ENCODE assay signal across 1 cellular context in the genomic region with DNA sequence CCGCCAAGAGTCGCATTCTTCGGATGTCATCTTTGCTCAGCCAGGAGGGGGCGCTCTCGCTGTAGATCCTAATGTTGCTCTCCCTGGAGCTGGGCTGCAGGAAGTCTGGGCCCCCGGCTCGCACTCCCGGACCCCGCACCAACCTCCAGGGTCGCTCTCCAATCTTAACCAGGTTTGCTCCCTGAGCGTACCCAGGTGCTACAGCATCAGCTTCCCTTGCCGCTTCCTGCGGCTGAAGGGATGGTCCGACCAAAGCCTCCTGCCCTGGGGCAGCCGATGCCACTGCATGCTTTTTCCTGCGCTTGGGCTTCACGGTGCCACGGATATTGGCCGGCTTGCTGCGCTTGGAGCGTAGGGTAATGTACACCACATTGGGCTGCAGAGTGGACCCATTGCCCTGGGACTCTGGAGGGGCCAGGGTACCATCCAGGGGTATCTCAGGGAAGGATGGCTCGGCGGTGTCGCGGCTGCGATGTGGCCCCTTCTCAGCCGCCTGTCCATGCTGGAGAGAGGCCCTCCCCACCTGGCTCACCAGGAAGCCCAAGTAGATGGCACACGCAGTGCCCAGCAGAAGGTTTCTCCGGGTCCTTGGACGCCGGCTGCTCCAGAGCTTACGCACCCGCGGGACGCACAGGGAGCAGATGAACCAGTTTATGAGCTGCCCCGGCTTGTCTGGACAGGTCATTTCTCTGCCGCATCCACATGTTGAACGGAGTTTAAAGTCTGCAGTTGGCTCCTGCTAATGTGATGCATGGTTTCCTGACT.
TF ChIP-seq lines count a peak whose summit lies in the region.

No MANE protein-coding gene starts in this region.

TF ChIP-seq in HepG2, 621 proteins besides CTCF, POLR2A, EP300 and RAD21 (continued from another document and continues in another):
- TF ChIP-seq, protein P1, sequence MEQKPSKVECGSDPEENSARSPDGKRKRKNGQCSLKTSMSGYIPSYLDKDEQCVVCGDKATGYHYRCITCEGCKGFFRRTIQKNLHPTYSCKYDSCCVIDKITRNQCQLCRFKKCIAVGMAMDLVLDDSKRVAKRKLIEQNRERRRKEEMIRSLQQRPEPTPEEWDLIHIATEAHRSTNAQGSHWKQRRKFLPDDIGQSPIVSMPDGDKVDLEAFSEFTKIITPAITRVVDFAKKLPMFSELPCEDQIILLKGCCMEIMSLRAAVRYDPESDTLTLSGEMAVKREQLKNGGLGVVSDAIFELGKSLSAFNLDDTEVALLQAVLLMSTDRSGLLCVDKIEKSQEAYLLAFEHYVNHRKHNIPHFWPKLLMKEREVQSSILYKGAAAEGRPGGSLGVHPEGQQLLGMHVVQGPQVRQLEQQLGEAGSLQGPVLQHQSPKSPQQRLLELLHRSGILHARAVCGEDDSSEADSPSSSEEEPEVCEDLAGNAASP (CRISPR knock-in tag; IDR thresholded peaks at IDR 0.05; ENCODE audit: borderline replicate concordance): no peak; the same call in 1 of the 2 replicates
- TF ChIP-seq TCF7L2 (IDR thresholded peaks at IDR 0.05; ENCODE audit: low read depth, low read length): no peak
- TF ChIP-seq ZNF432 (CRISPR knock-in tag; IDR thresholded peaks at IDR 0.05; ENCODE audit: borderline replicate concordance): no peak
- no peak for TF ChIP-seq ZBTB7B (CRISPR knock-in tag; IDR thresholded peaks at IDR 0.05)
- TF ChIP-seq NFRKB (IDR thresholded peaks at IDR 0.05): no peak
- TF ChIP-seq, protein P2, sequence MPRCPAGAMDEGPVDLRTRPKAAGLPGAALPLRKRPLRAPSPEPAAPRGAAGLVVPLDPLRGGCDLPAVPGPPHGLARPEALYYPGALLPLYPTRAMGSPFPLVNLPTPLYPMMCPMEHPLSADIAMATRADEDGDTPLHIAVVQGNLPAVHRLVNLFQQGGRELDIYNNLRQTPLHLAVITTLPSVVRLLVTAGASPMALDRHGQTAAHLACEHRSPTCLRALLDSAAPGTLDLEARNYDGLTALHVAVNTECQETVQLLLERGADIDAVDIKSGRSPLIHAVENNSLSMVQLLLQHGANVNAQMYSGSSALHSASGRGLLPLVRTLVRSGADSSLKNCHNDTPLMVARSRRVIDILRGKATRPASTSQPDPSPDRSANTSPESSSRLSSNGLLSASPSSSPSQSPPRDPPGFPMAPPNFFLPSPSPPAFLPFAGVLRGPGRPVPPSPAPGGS (CRISPR knock-in tag; IDR thresholded peaks at IDR 0.05): peak; percentile 60; the same call in 1 of the 2 replicates
- TF ChIP-seq KDM1A (CRISPR knock-in tag; IDR thresholded peaks at IDR 0.05): peak; percentile 68
- TF ChIP-seq, protein P3, sequence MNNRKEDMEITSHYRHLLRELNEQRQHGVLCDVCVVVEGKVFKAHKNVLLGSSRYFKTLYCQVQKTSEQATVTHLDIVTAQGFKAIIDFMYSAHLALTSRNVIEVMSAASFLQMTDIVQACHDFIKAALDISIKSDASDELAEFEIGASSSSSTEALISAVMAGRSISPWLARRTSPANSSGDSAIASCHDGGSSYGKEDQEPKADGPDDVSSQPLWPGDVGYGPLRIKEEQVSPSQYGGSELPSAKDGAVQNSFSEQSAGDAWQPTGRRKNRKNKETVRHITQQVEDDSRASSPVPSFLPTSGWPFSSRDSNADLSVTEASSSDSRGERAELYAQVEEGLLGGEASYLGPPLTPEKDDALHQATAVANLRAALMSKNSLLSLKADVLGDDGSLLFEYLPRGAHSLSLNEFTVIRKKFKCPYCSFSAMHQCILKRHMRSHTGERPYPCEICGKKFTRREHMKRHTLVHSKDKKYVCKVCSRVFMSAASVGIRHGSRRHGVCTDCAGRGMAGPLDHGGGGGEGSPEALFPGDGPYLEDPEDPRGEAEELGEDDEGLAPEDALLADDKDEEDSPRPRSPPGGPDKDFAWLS (CRISPR knock-in tag; IDR thresholded peaks at IDR 0.05; ENCODE audit: borderline replicate concordance): peak; percentile 85; the same call in 1 of the 2 replicates
- TF ChIP-seq ZNF207 (IDR thresholded peaks at IDR 0.05; ENCODE audit: borderline replicate concordance): no peak
- TF ChIP-seq AKAP8 (CRISPR knock-in tag; IDR thresholded peaks at IDR 0.05): no peak
- TF ChIP-seq, protein P4, sequence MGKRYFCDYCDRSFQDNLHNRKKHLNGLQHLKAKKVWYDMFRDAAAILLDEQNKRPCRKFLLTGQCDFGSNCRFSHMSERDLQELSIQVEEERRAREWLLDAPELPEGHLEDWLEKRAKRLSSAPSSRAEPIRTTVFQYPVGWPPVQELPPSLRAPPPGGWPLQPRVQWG (CRISPR knock-in tag; IDR thresholded peaks at IDR 0.05; ENCODE audit: borderline replicate concordance, low read depth): no peak
- TF ChIP-seq SPEN (CRISPR knock-in tag; IDR thresholded peaks at IDR 0.05; ENCODE audit: low read depth): no peak
- TF ChIP-seq, protein P5, sequence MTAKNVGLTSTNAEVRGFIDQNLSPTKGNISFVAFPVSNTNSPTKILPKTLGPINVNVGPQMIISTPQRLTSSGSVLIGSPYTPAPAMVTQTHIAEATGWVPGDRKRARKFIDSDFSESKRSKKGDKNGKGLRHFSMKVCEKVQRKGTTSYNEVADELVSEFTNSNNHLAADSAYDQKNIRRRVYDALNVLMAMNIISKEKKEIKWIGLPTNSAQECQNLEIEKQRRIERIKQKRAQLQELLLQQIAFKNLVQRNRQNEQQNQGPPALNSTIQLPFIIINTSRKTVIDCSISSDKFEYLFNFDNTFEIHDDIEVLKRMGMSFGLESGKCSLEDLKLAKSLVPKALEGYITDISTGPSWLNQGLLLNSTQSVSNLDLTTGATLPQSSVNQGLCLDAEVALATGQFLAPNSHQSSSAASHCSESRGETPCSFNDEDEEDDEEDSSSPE (CRISPR knock-in tag; IDR thresholded peaks at IDR 0.05): no peak
- TF ChIP-seq, protein P6, sequence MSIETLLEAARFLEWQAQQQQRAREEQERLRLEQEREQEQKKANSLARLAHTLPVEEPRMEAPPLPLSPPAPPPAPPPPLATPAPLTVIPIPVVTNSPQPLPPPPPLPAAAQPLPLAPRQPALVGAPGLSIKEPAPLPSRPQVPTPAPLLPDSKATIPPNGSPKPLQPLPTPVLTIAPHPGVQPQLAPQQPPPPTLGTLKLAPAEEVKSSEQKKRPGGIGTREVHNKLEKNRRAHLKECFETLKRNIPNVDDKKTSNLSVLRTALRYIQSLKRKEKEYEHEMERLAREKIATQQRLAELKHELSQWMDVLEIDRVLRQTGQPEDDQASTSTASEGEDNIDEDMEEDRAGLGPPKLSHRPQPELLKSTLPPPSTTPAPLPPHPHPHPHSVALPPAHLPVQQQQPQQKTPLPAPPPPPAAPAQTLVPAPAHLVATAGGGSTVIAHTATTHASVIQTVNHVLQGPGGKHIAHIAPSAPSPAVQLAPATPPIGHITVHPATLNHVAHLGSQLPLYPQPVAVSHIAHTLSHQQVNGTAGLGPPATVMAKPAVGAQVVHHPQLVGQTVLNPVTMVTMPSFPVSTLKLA (IDR thresholded peaks at IDR 0.05): no peak
- TF ChIP-seq ZNF263 (CRISPR knock-in tag; IDR thresholded peaks at IDR 0.05): 0 out of 2 replicates have a peak, but pooled peaks have one; percentile 34
- TF ChIP-seq, protein P7, sequence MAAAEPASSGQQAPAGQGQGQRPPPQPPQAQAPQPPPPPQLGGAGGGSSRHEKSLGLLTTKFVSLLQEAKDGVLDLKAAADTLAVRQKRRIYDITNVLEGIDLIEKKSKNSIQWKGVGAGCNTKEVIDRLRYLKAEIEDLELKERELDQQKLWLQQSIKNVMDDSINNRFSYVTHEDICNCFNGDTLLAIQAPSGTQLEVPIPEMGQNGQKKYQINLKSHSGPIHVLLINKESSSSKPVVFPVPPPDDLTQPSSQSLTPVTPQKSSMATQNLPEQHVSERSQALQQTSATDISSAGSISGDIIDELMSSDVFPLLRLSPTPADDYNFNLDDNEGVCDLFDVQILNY (CRISPR knock-in tag; conservative IDR thresholded peaks at IDR 0.05): no peak
- TF ChIP-seq HOXD1 (CRISPR knock-in tag; IDR thresholded peaks at IDR 0.05): no peak
- TF ChIP-seq, protein P8, sequence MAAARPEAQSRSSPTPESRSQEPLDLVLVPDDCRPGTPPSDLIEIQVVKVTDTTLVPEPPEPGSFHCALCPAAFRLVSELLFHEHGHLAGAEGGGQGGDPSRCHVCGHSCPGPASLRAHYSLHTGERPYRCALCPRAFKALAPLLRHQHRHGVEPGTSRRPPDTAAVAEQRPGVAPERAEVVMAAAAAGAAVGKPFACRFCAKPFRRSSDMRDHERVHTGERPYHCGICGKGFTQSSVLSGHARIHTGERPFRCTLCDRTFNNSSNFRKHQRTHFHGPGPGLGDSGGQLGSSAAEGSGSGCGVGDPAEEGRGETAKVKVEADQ (CRISPR knock-in tag; IDR thresholded peaks at IDR 0.05; ENCODE audit: borderline replicate concordance): peak; percentile 41; the same call in 1 of the 2 replicates
- TF ChIP-seq SRSF4 (IDR thresholded peaks at IDR 0.05; ENCODE audit: low read depth, low read length, poor library complexity, severe bottlenecking): no peak
- TF ChIP-seq, protein P9, sequence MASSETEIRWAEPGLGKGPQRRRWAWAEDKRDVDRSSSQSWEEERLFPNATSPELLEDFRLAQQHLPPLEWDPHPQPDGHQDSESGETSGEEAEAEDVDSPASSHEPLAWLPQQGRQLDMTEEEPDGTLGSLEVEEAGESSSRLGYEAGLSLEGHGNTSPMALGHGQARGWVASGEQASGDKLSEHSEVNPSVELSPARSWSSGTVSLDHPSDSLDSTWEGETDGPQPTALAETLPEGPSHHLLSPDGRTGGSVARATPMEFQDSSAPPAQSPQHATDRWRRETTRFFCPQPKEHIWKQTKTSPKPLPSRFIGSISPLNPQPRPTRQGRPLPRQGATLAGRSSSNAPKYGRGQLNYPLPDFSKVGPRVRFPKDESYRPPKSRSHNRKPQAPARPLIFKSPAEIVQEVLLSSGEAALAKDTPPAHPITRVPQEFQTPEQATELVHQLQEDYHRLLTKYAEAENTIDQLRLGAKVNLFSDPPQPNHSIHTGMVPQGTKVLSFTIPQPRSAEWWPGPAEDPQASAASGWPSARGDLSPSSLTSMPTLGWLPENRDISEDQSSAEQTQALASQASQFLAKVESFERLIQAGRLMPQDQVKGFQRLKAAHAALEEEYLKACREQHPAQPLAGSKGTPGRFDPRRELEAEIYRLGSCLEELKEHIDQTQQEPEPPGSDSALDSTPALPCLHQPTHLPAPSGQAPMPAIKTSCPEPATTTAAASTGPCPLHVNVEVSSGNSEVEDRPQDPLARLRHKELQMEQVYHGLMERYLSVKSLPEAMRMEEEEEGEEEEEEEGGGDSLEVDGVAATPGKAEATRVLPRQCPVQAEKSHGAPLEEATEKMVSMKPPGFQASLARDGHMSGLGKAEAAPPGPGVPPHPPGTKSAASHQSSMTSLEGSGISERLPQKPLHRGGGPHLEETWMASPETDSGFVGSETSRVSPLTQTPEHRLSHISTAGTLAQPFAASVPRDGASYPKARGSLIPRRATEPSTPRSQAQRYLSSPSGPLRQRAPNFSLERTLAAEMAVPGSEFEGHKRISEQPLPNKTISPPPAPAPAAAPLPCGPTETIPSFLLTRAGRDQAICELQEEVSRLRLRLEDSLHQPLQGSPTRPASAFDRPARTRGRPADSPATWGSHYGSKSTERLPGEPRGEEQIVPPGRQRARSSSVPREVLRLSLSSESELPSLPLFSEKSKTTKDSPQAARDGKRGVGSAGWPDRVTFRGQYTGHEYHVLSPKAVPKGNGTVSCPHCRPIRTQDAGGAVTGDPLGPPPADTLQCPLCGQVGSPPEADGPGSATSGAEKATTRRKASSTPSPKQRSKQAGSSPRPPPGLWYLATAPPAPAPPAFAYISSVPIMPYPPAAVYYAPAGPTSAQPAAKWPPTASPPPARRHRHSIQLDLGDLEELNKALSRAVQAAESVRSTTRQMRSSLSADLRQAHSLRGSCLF (CRISPR knock-in tag; IDR thresholded peaks at IDR 0.05; ENCODE audit: borderline replicate concordance): no peak
- no peak for TF ChIP-seq SMARCE1 (IDR thresholded peaks at IDR 0.05; ENCODE audit: borderline replicate concordance)
- TF ChIP-seq ZNF326 (CRISPR knock-in tag; IDR thresholded peaks at IDR 0.05; ENCODE audit: borderline replicate concordance): no peak
- no peak for TF ChIP-seq RFX3 (CRISPR knock-in tag; IDR thresholded peaks at IDR 0.05)
- TF ChIP-seq, protein P10, sequence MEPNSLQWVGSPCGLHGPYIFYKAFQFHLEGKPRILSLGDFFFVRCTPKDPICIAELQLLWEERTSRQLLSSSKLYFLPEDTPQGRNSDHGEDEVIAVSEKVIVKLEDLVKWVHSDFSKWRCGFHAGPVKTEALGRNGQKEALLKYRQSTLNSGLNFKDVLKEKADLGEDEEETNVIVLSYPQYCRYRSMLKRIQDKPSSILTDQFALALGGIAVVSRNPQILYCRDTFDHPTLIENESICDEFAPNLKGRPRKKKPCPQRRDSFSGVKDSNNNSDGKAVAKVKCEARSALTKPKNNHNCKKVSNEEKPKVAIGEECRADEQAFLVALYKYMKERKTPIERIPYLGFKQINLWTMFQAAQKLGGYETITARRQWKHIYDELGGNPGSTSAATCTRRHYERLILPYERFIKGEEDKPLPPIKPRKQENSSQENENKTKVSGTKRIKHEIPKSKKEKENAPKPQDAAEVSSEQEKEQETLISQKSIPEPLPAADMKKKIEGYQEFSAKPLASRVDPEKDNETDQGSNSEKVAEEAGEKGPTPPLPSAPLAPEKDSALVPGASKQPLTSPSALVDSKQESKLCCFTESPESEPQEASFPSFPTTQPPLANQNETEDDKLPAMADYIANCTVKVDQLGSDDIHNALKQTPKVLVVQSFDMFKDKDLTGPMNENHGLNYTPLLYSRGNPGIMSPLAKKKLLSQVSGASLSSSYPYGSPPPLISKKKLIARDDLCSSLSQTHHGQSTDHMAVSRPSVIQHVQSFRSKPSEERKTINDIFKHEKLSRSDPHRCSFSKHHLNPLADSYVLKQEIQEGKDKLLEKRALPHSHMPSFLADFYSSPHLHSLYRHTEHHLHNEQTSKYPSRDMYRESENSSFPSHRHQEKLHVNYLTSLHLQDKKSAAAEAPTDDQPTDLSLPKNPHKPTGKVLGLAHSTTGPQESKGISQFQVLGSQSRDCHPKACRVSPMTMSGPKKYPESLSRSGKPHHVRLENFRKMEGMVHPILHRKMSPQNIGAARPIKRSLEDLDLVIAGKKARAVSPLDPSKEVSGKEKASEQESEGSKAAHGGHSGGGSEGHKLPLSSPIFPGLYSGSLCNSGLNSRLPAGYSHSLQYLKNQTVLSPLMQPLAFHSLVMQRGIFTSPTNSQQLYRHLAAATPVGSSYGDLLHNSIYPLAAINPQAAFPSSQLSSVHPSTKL (CRISPR knock-in tag; IDR thresholded peaks at IDR 0.05): peak; percentile 35; the same call in 1 of the 2 replicates
- 0 out of 2 replicates have a peak, but pooled peaks have one; percentile 38 for TF ChIP-seq ZNF768 (CRISPR knock-in tag; IDR thresholded peaks at IDR 0.05)
- TF ChIP-seq CBX5 (CRISPR knock-in tag; IDR thresholded peaks at IDR 0.05; ENCODE audit: borderline replicate concordance): peak; percentile 8; the same call in 1 of the 2 replicates
- TF ChIP-seq ZNF501 (CRISPR knock-in tag; IDR thresholded peaks at IDR 0.05): peak; percentile 62
- no peak for TF ChIP-seq HDAC6 (IDR thresholded peaks at IDR 0.05; ENCODE audit: low read depth, low read length)
- no peak for TF ChIP-seq KDM6A (CRISPR knock-in tag; IDR thresholded peaks at IDR 0.05; ENCODE audit: low read depth)
- TF ChIP-seq ZNF670 (CRISPR knock-in tag; IDR thresholded peaks at IDR 0.05; ENCODE audit: borderline replicate concordance): peak; percentile 56; the same call in 1 of the 2 replicates
